9 cellular contexts compared by ENCODE assay signal in the genomic region with DNA sequence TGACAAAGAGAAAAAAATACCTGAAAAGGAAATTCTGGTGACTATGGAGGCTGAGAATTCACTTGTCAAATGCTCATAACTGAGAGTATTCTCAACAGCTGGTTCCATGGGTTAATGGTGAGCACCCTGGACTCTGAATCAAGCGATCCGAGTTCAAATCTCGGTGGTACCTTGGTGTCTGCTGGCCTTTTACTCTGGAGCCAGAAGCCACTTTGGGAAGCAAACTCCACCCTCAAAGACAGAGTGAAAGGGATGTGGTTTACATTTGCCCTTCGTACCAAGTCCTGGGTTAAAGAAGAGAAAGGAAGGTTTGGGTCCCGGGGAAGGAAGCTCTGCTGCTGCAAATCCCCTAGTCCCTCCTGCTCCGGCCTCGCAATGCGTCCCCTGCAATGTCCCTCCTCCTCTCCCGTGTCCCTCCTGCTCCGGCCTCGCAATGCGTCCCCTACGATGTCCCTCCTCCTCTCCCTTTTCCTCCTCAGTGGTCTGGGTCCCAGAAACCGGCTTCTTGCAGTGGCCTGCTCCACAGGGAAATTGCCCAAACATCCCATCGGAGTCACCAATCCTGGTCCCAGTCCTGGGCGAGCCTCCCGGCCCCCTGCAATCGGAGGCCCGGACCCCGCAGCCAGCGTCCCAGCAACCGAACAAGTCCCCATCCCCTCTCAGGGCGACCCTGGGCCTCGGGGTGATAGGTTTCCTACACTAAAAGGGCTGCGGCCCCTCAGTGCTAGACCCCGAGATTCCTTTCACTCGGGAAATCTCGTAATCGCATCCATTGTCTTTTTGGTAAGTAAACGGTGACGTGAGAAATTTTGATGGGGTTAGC.
DNase-seq lines count a peak whose midpoint lies in the region; ATAC-seq and TF ChIP-seq lines count a peak whose summit lies in the region.
"Had no signal": no experiment of that assay in that cellular context is flagged by ENCODE, and none has a peak within 500 bp of the region (broad histone marks: within the 10 kb centered on the region; RNA-seq: fewer than 3 reads in every experiment).

No MANE protein-coding gene starts in this region.

- H3K4me1 ChIP-seq in mesodermal cell (ENCODE audit: control insufficient read depth, insufficient read depth, low read length, poor library complexity, severe bottlenecking) = no peaks in the 10 kb centered on the region

- DNase-seq in ELF-1 (ENCODE audit: low read depth, low spot score) = peak; percentile 67
- peak; percentile 32 for DNase-seq in HT-29 (ENCODE audit: low spot score)
- no peak for DNase-seq in chondrocyte (ENCODE audit: low spot score)
- DNase-seq in NCI-H1417 (lab: John Stamatoyannopoulos, UW) = no peak

- H3K4me3 Mint-ChIP-seq in chondrocyte (ENCODE audit: unreplicated experiment) = peak overlapping the region; percentile 31
- H3K4me3 Mint-ChIP-seq: IgD-negative memory B cell had no signal

- peak overlapping the region; percentile 28 for H3K4me3 ChIP-seq in mesodermal cell (ENCODE audit: extremely low read depth, insufficient read depth, low read length, poor library complexity, severe bottlenecking)

- peaks cover 4% of the 10 kb centered on the region for H3K36me3 Mint-ChIP-seq in chondrocyte (ENCODE audit: low read depth)
- H3K36me3 Mint-ChIP-seq: IgD-negative memory B cell had no signal

- no peaks in the 10 kb centered on the region for H3K9me3 ChIP-seq in mesodermal cell (ENCODE audit: control insufficient read depth, low read length)

- no peaks in the 10 kb centered on the region for H3K36me3 ChIP-seq in mesodermal cell (ENCODE audit: control insufficient read depth, insufficient read depth, low read length)

- ATAC-seq in HG03469 (IDR thresholded peaks at IDR 0.05; ENCODE audit: unreplicated experiment) (no peak), HG02970 (IDR thresholded peaks at IDR 0.05; ENCODE audit: low FRiP score, unreplicated experiment) (no peak), HG03039 (IDR thresholded peaks at IDR 0.05; ENCODE audit: unreplicated experiment) (no peak)

- 11 to 15% methylated on average over 19 to 23 of the region's 31 CpGs for WGBS in mesodermal cell (ENCODE audit: insufficient coverage in 2 of 2), 2 experiments

- no peak overlapping the region for H3K27ac ChIP-seq in mesodermal cell (ENCODE audit: low read depth, low read length, severe bottlenecking)

- H3K4me1 Mint-ChIP-seq in chondrocyte (ENCODE audit: low read depth) = peaks cover 8% of the 10 kb centered on the region

- H3K27me3 Mint-ChIP-seq in chondrocyte (ENCODE audit: low read depth) = peaks cover 36% of the 10 kb centered on the region

- H3K9me3 Mint-ChIP-seq in chondrocyte (ENCODE audit: low read depth) = no peaks in the 10 kb centered on the region

- TF ChIP-seq CTCF in chondrocyte (IDR thresholded peaks at IDR 0.05) = no peak

- H3K27ac Mint-ChIP-seq in chondrocyte (ENCODE audit: unreplicated experiment) = no peak overlapping the region
- H3K27ac Mint-ChIP-seq: IgD-negative memory B cell had no signal

Comparison
In these comparisons a context has a peak if more than half of its experiments do, and no peak if none do; other contexts are left out.
1. DNase-seq: peak in ELF-1 (single experiment) and HT-29 (single experiment); none in chondrocyte (single experiment) and NCI-H1417 (0 of 3).